8 cellular contexts compared by ENCODE assay signal in genomic region chr1:203744008-203744972, GRCh38. TPM values are rescaled to one million over a fixed set of nuclear protein-coding genes. Genes with fewer than 3 reads are reported as not detected.
DNase-seq lines count a peak whose midpoint lies in the region; ATAC-seq and FAIRE-seq lines count a peak whose summit lies in the region.

No MANE protein-coding gene starts in this region.

- no peaks in the 10 kb centered on the region for H3K27me3 Mint-ChIP-seq in stimulated activated naive CD8-positive, alpha-beta T cell treated with anti-CD3 and anti-CD28 coated beads, Interleukin-15, amount 100 ng/mL, for 72 hours

- peak overlapping the region; percentile 61 to 66 for H3K4me3 Mint-ChIP-seq in stimulated activated naive CD8-positive, alpha-beta T cell treated with anti-CD3 and anti-CD28 coated beads, Interleukin-15, amount 100 ng/mL, for 72 hours

- peak; percentile 87 for DNase-seq in Ammon's horn (ENCODE audit: low spot score)
- no peak for DNase-seq in activated naive CD4-positive, alpha-beta T cell treated with anti-CD3 and anti-CD28 coated beads, Interleukin-2, amount 50 U/mL, for 72 hours (ENCODE audit: low spot score in 2 of 2)
- DNase-seq in left ventricle myocardium superior, result peak; percentile 63
- DNase-seq in stimulated activated naive CD8-positive, alpha-beta T cell treated with anti-CD3 and anti-CD28 coated beads, Interleukin-15, amount 100 ng/mL, for 72 hours, result no peak
- no peak for DNase-seq in HTR-8/SVneo (ENCODE audit: insufficient read length, low spot score)
- no peak for DNase-seq in T1000 (lab: John Stamatoyannopoulos, UW)
- no peak for DNase-seq in hepatic stellate cell (ENCODE audit: low spot score)

- FAIRE-seq in HTR-8/SVneo (lab: Jason Lieb, UNC), result no peak

- H3K9me3 Mint-ChIP-seq in activated naive CD4-positive, alpha-beta T cell treated with anti-CD3 and anti-CD28 coated beads, Interleukin-2, amount 50 U/mL, for 72 hours, result peaks cover 0 to 13% of the 10 kb centered on the region in 2 donors
- H3K9me3 Mint-ChIP-seq in stimulated activated naive CD8-positive, alpha-beta T cell treated with anti-CD3 and anti-CD28 coated beads, Interleukin-15, amount 100 ng/mL, for 72 hours, result peaks cover 5 to 8% of the 10 kb centered on the region in 2 donors

- H3K36me3 Mint-ChIP-seq in activated naive CD4-positive, alpha-beta T cell treated with anti-CD3 and anti-CD28 coated beads, Interleukin-2, amount 50 U/mL, for 72 hours, result peaks cover 0 to 32% of the 10 kb centered on the region in 2 donors

- intact Hi-C loops in left ventricle myocardium superior (cut with micrococcal nuclease), result no loop called here

- ATAC-seq in HG02678 (IDR thresholded peaks at IDR 0.05; ENCODE audit: unreplicated experiment), result peak; percentile 66
- ATAC-seq in activated naive CD4-positive, alpha-beta T cell treated with anti-CD3 and anti-CD28 coated beads, Interleukin-2, amount 50 U/mL, for 72 hours, result peak; percentile 50 to 88
- ATAC-seq in left ventricle myocardium superior, result peak; percentile 89
- peak; percentile 74 for ATAC-seq in stimulated activated naive CD8-positive, alpha-beta T cell treated with anti-CD3 and anti-CD28 coated beads, Interleukin-15, amount 100 ng/mL, for 72 hours

- peak overlapping the region; percentile 86 to 91 for H3K27ac Mint-ChIP-seq in activated naive CD4-positive, alpha-beta T cell treated with anti-CD3 and anti-CD28 coated beads, Interleukin-2, amount 50 U/mL, for 72 hours
- peak overlapping the region; percentile 80 to 92 for H3K27ac Mint-ChIP-seq in stimulated activated naive CD8-positive, alpha-beta T cell treated with anti-CD3 and anti-CD28 coated beads, Interleukin-15, amount 100 ng/mL, for 72 hours

- peaks cover 24% of the 10 kb centered on the region for H3K4me1 Mint-ChIP-seq in stimulated activated naive CD8-positive, alpha-beta T cell treated with anti-CD3 and anti-CD28 coated beads, Interleukin-15, amount 100 ng/mL, for 72 hours

RNA-seq across cellular contexts. Expression of gene LAX1, which starts 20.7 kb away (rescaled TPM):
- total RNA-seq in activated naive CD4-positive, alpha-beta T cell treated with anti-CD3 and anti-CD28 coated beads, Interleukin-2, amount 50 U/mL, for 72 hours, result 10 to 100 TPM; 12.3 to 20.4 TPM
- 0.37 TPM for total RNA-seq in left ventricle myocardium superior

RNA-seq across cellular contexts. Expression of gene ZBED6, which starts 51.1 kb away (rescaled TPM):
- 10 to 100 TPM; 28.4 to 47.7 TPM for total RNA-seq in activated naive CD4-positive, alpha-beta T cell treated with anti-CD3 and anti-CD28 coated beads, Interleukin-2, amount 50 U/mL, for 72 hours
- 13.7 TPM for total RNA-seq in left ventricle myocardium superior

RNA-seq across cellular contexts. Expression of gene ZC3H11A, which starts 51.1 kb away (rescaled TPM):
- total RNA-seq in activated naive CD4-positive, alpha-beta T cell treated with anti-CD3 and anti-CD28 coated beads, Interleukin-2, amount 50 U/mL, for 72 hours, result 100 to 1,000 TPM in 1 of 2 donors, 10 to 100 TPM in 1; 95.4 to 161 TPM
- total RNA-seq in left ventricle myocardium superior, result 53.2 TPM

Comparison
In these comparisons a context has a peak if more than half of its experiments do, and no peak if none do; other contexts are left out.
1. DNase-seq: peak in Ammon's horn (single experiment) and left ventricle myocardium superior (single experiment); none in activated naive CD4-positive, alpha-beta T cell treated with anti-CD3 and anti-CD28 coated beads, Interleukin-2, amount 50 U/mL, for 72 hours (0 of 2), stimulated activated naive CD8-positive, alpha-beta T cell treated with anti-CD3 and anti-CD28 coated beads, Interleukin-15, amount 100 ng/mL, for 72 hours (0 of 2), HTR-8/SVneo (single experiment), T1000 (single experiment) and hepatic stellate cell (single experiment).
2. Peak in every context shown above with its lines, with median percentiles within 50 percentile points of each other: ATAC-seq.